In genomic region chr20:2420510-2420909, GRCh38 we compare ENCODE assay signal across 36 cellular contexts. TPM values are rescaled to one million over a fixed set of nuclear protein-coding genes. Genes with fewer than 3 reads are reported as not detected.
"Had no signal": no experiment of that assay in that cellular context is flagged by ENCODE, and none has a peak within 500 bp of the region (broad histone marks: within the 10 kb centered on the region; RNA-seq: fewer than 3 reads in every experiment).

No MANE protein-coding gene starts in this region.

- H3K27ac ChIP-seq: adrenal gland, body of pancreas, brain microvascular endothelial cell, breast epithelium, VCaP had no signal

- H3K4me3 ChIP-seq: adrenal gland, body of pancreas, breast epithelium had no signal

- H3K36me3 ChIP-seq: adrenal gland, brain microvascular endothelial cell, breast epithelium had no signal

- H3K4me1 ChIP-seq: adrenal gland, body of pancreas, breast epithelium had no signal

- ATAC-seq: activated CD8-positive, alpha-beta T cell treated with anti-CD3 and anti-CD28 coated beads for 36 hours; activated naive CD4-positive, alpha-beta T cell treated with anti-CD3 and anti-CD28 coated beads, Interleukin-2, amount 50 U/mL, for 72 hours; activated T-cell treated with anti-CD3 and anti-CD28 coated beads, Interleukin-2, amount 50 U/mL, for 4 hours; activated T-cell treated with anti-CD3 and anti-CD28 coated beads, Interleukin-2, amount 50 U/mL, for 72 hours; activated T-helper 17 cell treated with anti-CD3 and anti-CD28 coated beads, Interleukin-2, amount 50 U/mL, for 72 hours; body of pancreas had no signal

- H3K9me3 ChIP-seq: adrenal gland, body of pancreas, breast epithelium had no signal

- FAIRE-seq: astrocyte, TTC549 had no signal

- H3K27me3 ChIP-seq: body of pancreas, brain microvascular endothelial cell, breast epithelium had no signal

- DNase-seq: activated B cell treated with CpG ODN at 0.5 μM for 24 hours; activated CD4-positive, alpha-beta memory T cell treated with anti-CD3 and anti-CD28 coated beads for 36 hours; activated CD4-positive, alpha-beta T cell treated with anti-CD3 and anti-CD28 coated beads for 4 hours; activated CD4-positive, alpha-beta T cell treated with anti-CD3 and anti-CD28 coated beads, Interleukin-2, amount 10 ng/mL, durations not matched to agents 24 days and 14 days; activated CD4-positive, alpha-beta T cell treated with anti-CD3 and anti-CD28 coated beads, Interleukin-2, amount 50 U/mL, for 1 hour; activated CD4-positive, alpha-beta T cell treated with anti-CD3 and anti-CD28 coated beads, Interleukin-2, amount 50 U/mL, for 4 hours; activated CD4-positive, CD25-positive, alpha-beta regulatory T cell treated with anti-CD3 and anti-CD28 coated beads, Interleukin-2, amount 50 U/mL, for 72 hours; activated CD8-positive, alpha-beta memory T cell treated with anti-CD3 and anti-CD28 coated beads, Interleukin-2, amount 50 U/mL, for 4 hours; activated CD8-positive, alpha-beta T cell treated with anti-CD3 and anti-CD28 coated beads for 36 hours; activated effector memory CD4-positive, alpha-beta T cell treated with anti-CD3 and anti-CD28 coated beads, Interleukin-2, amount 50 U/mL, for 16 hours; activated gamma-delta T cell treated with Interleukin-2 at 50 U/mL for 16 hours; activated naive CD4-positive, alpha-beta T cell; activated naive CD4-positive, alpha-beta T cell treated with anti-CD3 and anti-CD28 coated beads for 36 hours; activated naive CD4-positive, alpha-beta T cell treated with anti-CD3 and anti-CD28 coated beads, Interleukin-2, amount 50 U/mL, for 16 hours; activated naive CD8-positive, alpha-beta T cell treated with anti-CD3 and anti-CD28 coated beads for 36 hours; activated T-cell treated with anti-CD3 and anti-CD28 coated beads for 4 hours; activated T-cell treated with anti-CD3 and anti-CD28 coated beads, Interleukin-2, amount 50 U/mL, for 1 hour; activated T-cell treated with anti-CD3 and anti-CD28 coated beads, Interleukin-2, amount 50 U/mL, for 4 hours; activated T-cell treated with anti-CD3 and anti-CD28 coated beads, Interleukin-2, amount 50 U/mL, for 72 hours; adrenal gland; amniotic stem cell; aorta; body of pancreas; brain microvascular endothelial cell; cerebellar nuclear complex had no signal

RNA-seq across cellular contexts. Expression of gene TGM6, which starts 39.8 kb away (rescaled TPM):
- total RNA-seq: activated B cell treated with CpG ODN at 0.5 μM for 24 hours; activated CD4-positive, alpha-beta memory T cell treated with anti-CD3 and anti-CD28 coated beads for 36 hours; activated CD4-positive, alpha-beta T cell treated with anti-CD3 and anti-CD28 coated beads, Interleukin-2, amount 10 ng/mL, durations not matched to agents 24 days and 14 days; activated CD8-positive, alpha-beta memory T cell treated with anti-CD3 and anti-CD28 coated beads for 36 hours; activated CD8-positive, alpha-beta T cell treated with anti-CD3 and anti-CD28 coated beads for 36 hours; activated naive CD4-positive, alpha-beta T cell treated with anti-CD3 and anti-CD28 coated beads for 36 hours; activated naive CD4-positive, alpha-beta T cell treated with anti-CD3 and anti-CD28 coated beads, Interleukin-2, amount 50 U/mL, for 72 hours; activated naive CD8-positive, alpha-beta T cell treated with anti-CD3 and anti-CD28 coated beads for 36 hours; activated T-cell treated with anti-CD3 and anti-CD28 coated beads, Interleukin-2, amount 50 U/mL, for 4 hours; activated T-cell treated with anti-CD3 and anti-CD28 coated beads, Interleukin-2, amount 50 U/mL, for 72 hours; activated T-helper 1 cell treated with anti-CD3 and anti-CD28 coated beads, Interleukin-12 subunit alpha, Interleukin-12 subunit beta, Interleukin-2, Interleukin-4 antibody, amounts not matched to agents 30 ng/mL and 10 ng/mL and 1 ng/mL, durations not matched to agents 14 hours and 24 hours and 36 hours; activated T-helper 17 cell treated with anti-CD3 and anti-CD28 coated beads, Interleukin-2, amount 50 U/mL, for 72 hours; adrenal gland; aorta; astrocyte; body of pancreas; breast epithelium; cardiac septum; chondrocyte; T-helper 2 cell treated with Interferon-gamma antibody and Interleukin-4, amounts not matched to agents 100 ng/mL and 5 ng/mL, for 36 hours had no signal
- polyA plus RNA-seq: adrenal gland, aorta had no signal
